17 cellular contexts compared by ENCODE assay signal in genomic region chr17:73623247-73623646, GRCh38. TPM values are rescaled to one million over a fixed set of nuclear protein-coding genes. Genes with fewer than 3 reads are reported as not detected.
"Had no signal": no experiment of that assay in that cellular context is flagged by ENCODE, and none has a peak within 500 bp of the region (broad histone marks: within the 10 kb centered on the region; RNA-seq: fewer than 3 reads in every experiment).

No MANE protein-coding gene starts in this region.

- H3K27me3 ChIP-seq: esophagus muscularis mucosa, pancreas, stomach, vagina had no signal

- H3K9me3 Mint-ChIP-seq: activated CD4-positive, alpha-beta memory T cell treated with anti-CD3 and anti-CD28 coated beads, Interleukin-2, amount 10 ng/mL, durations not matched to agents 7 days and 5 days had no signal

- H3K4me1 ChIP-seq: esophagus muscularis mucosa, pancreas, stomach, vagina had no signal

- ATAC-seq: left cardiac atrium; natural killer cell treated with Interleukin-12 subunit alpha and Interleukin-12 subunit beta and Interleukin-15 and Interleukin-18, amount 100 ng/mL, for 72 hours; pancreas had no signal

- H3K4me3 Mint-ChIP-seq: activated CD4-positive, alpha-beta memory T cell treated with anti-CD3 and anti-CD28 coated beads, Interleukin-2, amount 10 ng/mL, durations not matched to agents 7 days and 5 days; activated naive CD8-positive, alpha-beta T cell treated with anti-CD3 and anti-CD28 coated beads for 36 hours; immature natural killer cell; natural killer cell treated with Interleukin-12 subunit alpha and Interleukin-12 subunit beta and Interleukin-15 and Interleukin-18, amount 100 ng/mL, for 72 hours had no signal

- H3K4me1 Mint-ChIP-seq: activated CD4-positive, alpha-beta memory T cell treated with anti-CD3 and anti-CD28 coated beads, Interleukin-2, amount 10 ng/mL, durations not matched to agents 7 days and 5 days; immature natural killer cell had no signal

- H3K36me3 Mint-ChIP-seq: immature natural killer cell; natural killer cell treated with Interleukin-12 subunit alpha and Interleukin-12 subunit beta and Interleukin-15 and Interleukin-18, amount 100 ng/mL, for 72 hours had no signal

- H3K27me3 Mint-ChIP-seq: activated naive CD8-positive, alpha-beta T cell treated with anti-CD3 and anti-CD28 coated beads for 36 hours had no signal

- H3K36me3 ChIP-seq: esophagus muscularis mucosa, pancreas, stomach, thoracic aorta, vagina had no signal

- DNase-seq: activated CD4-positive, alpha-beta memory T cell treated with anti-CD3 and anti-CD28 coated beads, Interleukin-2, amount 10 ng/mL, durations not matched to agents 7 days and 5 days; activated gamma-delta T cell treated with Interleukin-2 at 50 U/mL for 16 hours; activated naive CD8-positive, alpha-beta T cell treated with anti-CD3 and anti-CD28 coated beads for 36 hours; activated T-cell treated with anti-CD3 and anti-CD28 coated beads, Interleukin-2, amount 50 U/mL, for 48 hours; anterior cingulate cortex; glutamatergic neuron; immature natural killer cell; left cardiac atrium; pancreas; stimulated activated CD4-positive, alpha-beta T cell treated with anti-CD3 and anti-CD28 coated beads, Interleukin-15, amount 100 ng/mL, for 24 hours; stimulated activated CD4-positive, alpha-beta T cell treated with anti-CD3 and anti-CD28 coated beads, Interleukin-4, amount 100 ng/mL, for 24 hours; stomach had no signal

- H3K9me3 ChIP-seq: pancreas, thoracic aorta, vagina had no signal

- H3K4me3 ChIP-seq: esophagus muscularis mucosa, lung, pancreas, stomach, thoracic aorta, vagina had no signal

- H3K27ac ChIP-seq: esophagus muscularis mucosa, pancreas, stomach, thoracic aorta, vagina had no signal

- H3K27ac Mint-ChIP-seq: activated CD4-positive, alpha-beta memory T cell treated with anti-CD3 and anti-CD28 coated beads, Interleukin-2, amount 10 ng/mL, durations not matched to agents 7 days and 5 days; activated naive CD8-positive, alpha-beta T cell treated with anti-CD3 and anti-CD28 coated beads for 36 hours; immature natural killer cell; natural killer cell treated with Interleukin-12 subunit alpha and Interleukin-12 subunit beta and Interleukin-15 and Interleukin-18, amount 100 ng/mL, for 72 hours had no signal

RNA-seq across cellular contexts. Expression of gene SDK2, which starts 21.0 kb away (rescaled TPM):
- polyA plus RNA-seq: immature natural killer cell had no signal
